In the genomic region with DNA sequence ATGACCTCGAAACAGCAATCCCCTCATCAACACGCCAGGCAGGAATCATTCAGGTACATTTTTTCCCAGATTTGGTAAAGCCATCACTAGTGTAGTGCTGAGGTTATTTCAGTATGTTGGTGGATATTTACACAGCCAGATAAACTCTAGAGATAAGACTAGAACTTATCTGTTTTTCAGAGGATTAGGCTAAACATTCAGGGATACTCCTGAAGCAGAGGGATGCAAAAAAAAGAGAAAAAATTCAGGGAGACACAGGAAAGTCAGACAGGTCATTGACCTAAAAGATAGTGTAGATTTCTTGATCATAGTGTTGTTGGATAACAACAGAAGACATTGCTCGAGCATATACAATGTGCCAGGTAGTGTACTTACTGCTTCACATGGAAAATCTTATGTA, we compare ENCODE assay signal across 14 cellular contexts.
DNase-seq lines count a peak whose midpoint lies in the region; ATAC-seq and TF ChIP-seq lines count a peak whose summit lies in the region.
"Had no signal": no experiment of that assay in that cellular context is flagged by ENCODE, and none has a peak within 500 bp of the region (broad histone marks: within the 10 kb centered on the region; RNA-seq: fewer than 3 reads in every experiment).

No MANE protein-coding gene starts in this region.

- intact Hi-C loops in natural killer cell (cut with micrococcal nuclease), result no loop called here

- H3K36me3 Mint-ChIP-seq in natural killer cell, result peaks cover 29% of the 10 kb centered on the region
- H3K36me3 Mint-ChIP-seq in natural killer cell treated with Interleukin-12 subunit alpha and Interleukin-12 subunit beta and Interleukin-15 and Interleukin-18, amount 100 ng/mL, for 72 hours, result peaks cover 21% of the 10 kb centered on the region
- H3K36me3 Mint-ChIP-seq in activated naive CD8-positive, alpha-beta T cell, result peaks cover 5% of the 10 kb centered on the region
- peaks cover 90% of the 10 kb centered on the region for H3K36me3 Mint-ChIP-seq in effector memory CD8-positive, alpha-beta T cell (ENCODE audit: insufficient read depth)
- H3K36me3 Mint-ChIP-seq in stimulated activated effector memory CD8-positive, alpha-beta T cell treated with anti-CD3 and anti-CD28 coated beads, Interleukin-12 subunit alpha, Interleukin-12 subunit beta, amount 100 ng/mL, for 72 hours, result peaks cover 89% of the 10 kb centered on the region

- no peak overlapping the region for H3K4me3 Mint-ChIP-seq in natural killer cell
- H3K4me3 Mint-ChIP-seq in natural killer cell treated with Interleukin-12 subunit alpha and Interleukin-12 subunit beta and Interleukin-15 and Interleukin-18, amount 100 ng/mL, for 72 hours, result no peak overlapping the region
- H3K4me3 Mint-ChIP-seq in activated naive CD8-positive, alpha-beta T cell, result no peak overlapping the region
- H3K4me3 Mint-ChIP-seq in effector memory CD8-positive, alpha-beta T cell, result no peak overlapping the region
- no peak overlapping the region for H3K4me3 Mint-ChIP-seq in stimulated activated effector memory CD8-positive, alpha-beta T cell treated with anti-CD3 and anti-CD28 coated beads, Interleukin-12 subunit alpha, Interleukin-12 subunit beta, amount 100 ng/mL, for 72 hours
- H3K4me3 Mint-ChIP-seq: CD4-positive, alpha-beta memory T cell; HFFc6 had no signal

- no peaks in the 10 kb centered on the region for H3K9me3 Mint-ChIP-seq in natural killer cell
- no peaks in the 10 kb centered on the region for H3K9me3 Mint-ChIP-seq in natural killer cell treated with Interleukin-12 subunit alpha and Interleukin-12 subunit beta and Interleukin-15 and Interleukin-18, amount 100 ng/mL, for 72 hours
- no peaks in the 10 kb centered on the region for H3K9me3 Mint-ChIP-seq in activated naive CD8-positive, alpha-beta T cell (ENCODE audit: low read depth)
- no peaks in the 10 kb centered on the region for H3K9me3 Mint-ChIP-seq in effector memory CD8-positive, alpha-beta T cell
- no peaks in the 10 kb centered on the region for H3K9me3 Mint-ChIP-seq in stimulated activated effector memory CD8-positive, alpha-beta T cell treated with anti-CD3 and anti-CD28 coated beads, Interleukin-12 subunit alpha, Interleukin-12 subunit beta, amount 100 ng/mL, for 72 hours
- H3K9me3 Mint-ChIP-seq: HFFc6 had no signal

- ATAC-seq in natural killer cell, result no peak
- no peak for ATAC-seq in natural killer cell treated with Interleukin-12 subunit alpha and Interleukin-12 subunit beta and Interleukin-15 and Interleukin-18, amount 100 ng/mL, for 72 hours
- ATAC-seq in effector memory CD8-positive, alpha-beta T cell (replicated peaks), result no peak
- ATAC-seq in stimulated activated effector memory CD8-positive, alpha-beta T cell treated with anti-CD3 and anti-CD28 coated beads, Interleukin-12 subunit alpha, Interleukin-12 subunit beta, amount 100 ng/mL, for 72 hours, result no peak
- no peak for ATAC-seq in GM21447 (IDR thresholded peaks at IDR 0.05; ENCODE audit: unreplicated experiment)
- ATAC-seq: A549, GM12878 had no signal

- H3K4me1 Mint-ChIP-seq in natural killer cell, result peaks cover 14 to 18% of the 10 kb centered on the region in 2 donors
- peaks cover 5 to 9% of the 10 kb centered on the region in 2 donors for H3K4me1 Mint-ChIP-seq in natural killer cell treated with Interleukin-12 subunit alpha and Interleukin-12 subunit beta and Interleukin-15 and Interleukin-18, amount 100 ng/mL, for 72 hours (ENCODE audit: low read depth in 2 of 2)
- H3K4me1 Mint-ChIP-seq in activated naive CD8-positive, alpha-beta T cell (ENCODE audit: low read depth), result peaks cover 23% of the 10 kb centered on the region
- H3K4me1 Mint-ChIP-seq in effector memory CD8-positive, alpha-beta T cell (ENCODE audit: low read depth in 2 of 2), result peaks cover 7 to 9% of the 10 kb centered on the region in 2 donors
- peaks cover 10% of the 10 kb centered on the region for H3K4me1 Mint-ChIP-seq in stimulated activated effector memory CD8-positive, alpha-beta T cell treated with anti-CD3 and anti-CD28 coated beads, Interleukin-12 subunit alpha, Interleukin-12 subunit beta, amount 100 ng/mL, for 72 hours

- no peak for DNase-seq in natural killer cell
- no peak for DNase-seq in natural killer cell treated with Interleukin-12 subunit alpha and Interleukin-12 subunit beta and Interleukin-15 and Interleukin-18, amount 100 ng/mL, for 72 hours (ENCODE audit: low spot score)
- no peak for DNase-seq in effector memory CD8-positive, alpha-beta T cell
- DNase-seq in stimulated activated effector memory CD8-positive, alpha-beta T cell treated with anti-CD3 and anti-CD28 coated beads, Interleukin-12 subunit alpha, Interleukin-12 subunit beta, amount 100 ng/mL, for 72 hours (ENCODE audit: low spot score in 2 of 2), result no peak
- no peak for DNase-seq in OCI-M1 (lab: John Stamatoyannopoulos, UW)
- DNase-seq: BE2C; CD4-positive, alpha-beta memory T cell; DMS79; HCEC 1CT; HFFc6 had no signal

- H3K27me3 Mint-ChIP-seq in natural killer cell (ENCODE audit: low read depth in 2 of 2), result no peaks in the 10 kb centered on the region
- no peaks in the 10 kb centered on the region for H3K27me3 Mint-ChIP-seq in natural killer cell treated with Interleukin-12 subunit alpha and Interleukin-12 subunit beta and Interleukin-15 and Interleukin-18, amount 100 ng/mL, for 72 hours
- H3K27me3 Mint-ChIP-seq in activated naive CD8-positive, alpha-beta T cell, result no peaks in the 10 kb centered on the region
- no peaks in the 10 kb centered on the region for H3K27me3 Mint-ChIP-seq in effector memory CD8-positive, alpha-beta T cell
- H3K27me3 Mint-ChIP-seq: CD4-positive, alpha-beta memory T cell had no signal

- peak overlapping the region; percentile 44 to 52 for H3K27ac Mint-ChIP-seq in natural killer cell
- peak overlapping the region in 1 of 2 donors; percentile 36 for H3K27ac Mint-ChIP-seq in natural killer cell treated with Interleukin-12 subunit alpha and Interleukin-12 subunit beta and Interleukin-15 and Interleukin-18, amount 100 ng/mL, for 72 hours
- peak overlapping the region; percentile 55 for H3K27ac Mint-ChIP-seq in activated naive CD8-positive, alpha-beta T cell
- peak overlapping the region; percentile 56 to 82 for H3K27ac Mint-ChIP-seq in effector memory CD8-positive, alpha-beta T cell
- peak overlapping the region; percentile 29 for H3K27ac Mint-ChIP-seq in stimulated activated effector memory CD8-positive, alpha-beta T cell treated with anti-CD3 and anti-CD28 coated beads, Interleukin-12 subunit alpha, Interleukin-12 subunit beta, amount 100 ng/mL, for 72 hours
- H3K27ac Mint-ChIP-seq: HFFc6 had no signal

- no peak for TF ChIP-seq CTCF in natural killer cell (IDR thresholded peaks at IDR 0.05)
